In genomic region chr3:25663324-25664065, GRCh38 we compare ENCODE assay signal across 8 cellular contexts. TPM values are rescaled to one million over a fixed set of nuclear protein-coding genes. Genes with fewer than 3 reads are reported as not detected.
DNase-seq lines count a peak whose midpoint lies in the region; ATAC-seq, FAIRE-seq and TF ChIP-seq lines count a peak whose summit lies in the region.

No MANE protein-coding gene starts in this region.

- CTCF ChIA-PET in K562 (lab: Yijun Ruan, JAX; ENCODE audit: low intra/inter-chr PET ratio), result interaction anchor here (1.5 kb wide), 1 partner anchor 16 kb away, joined by 3 read pairs; no protein-coding TSS in a partner anchor

- TF ChIP-seq EP300 in K562 (IDR thresholded peaks at IDR 0.05; ENCODE audit: low read length), result no peak

- H3K4me1 ChIP-seq in ES-I3 (ENCODE audit: insufficient read depth, low read length), result peaks cover 22% of the 10 kb centered on the region; the same call in 1 of the 2 replicates
- peaks cover 9 to 20% of the 10 kb centered on the region in 2 experiments for H3K4me1 ChIP-seq in K562 (replicated peaks in 1 of 2; ENCODE audit: control insufficient read depth in 2 of 2, insufficient read depth in 2 of 2, low read length in 2 of 2)

- POLR2A ChIA-PET in K562 (lab: Yijun Ruan, JAX), result interaction anchor here (0.6 to 1.4 kb wide), 3 partner anchors 16 to 127 kb away, joined by 3 to 4 read pairs (median 4); partner anchors contain the start of gene OXSM

- no peak for TF ChIP-seq RAD21 in K562 (CRISPR knock-in tag; conservative IDR thresholded peaks at IDR 0.05 in 1 of 2, IDR thresholded peaks at IDR 0.05 in 1 of 2)

- in situ Hi-C loops in K562 (cut with MboI), result no loop called here

- H3K4me3 ChIP-seq in HL-60 (replicated peaks; ENCODE audit: insufficient read depth, low read length), result peak overlapping the region; percentile 74
- peak overlapping the region; percentile 75 for H3K4me3 ChIP-seq in K562
- peak overlapping the region; percentile 94 for H3K4me3 ChIP-seq in kidney epithelial cell (ENCODE audit: low read depth, low read length)

- peak overlapping the region; percentile 82 for H3K27ac ChIP-seq in HL-60 (replicated peaks)
- peak overlapping the region; percentile 93 for H3K27ac ChIP-seq in K562 (ENCODE audit: extremely low read depth, low read depth, low read length)

- no peaks in the 10 kb centered on the region for H3K9me1 ChIP-seq in K562 (ENCODE audit: control insufficient read depth, insufficient read depth, low read length)

- peaks cover 62% of the 10 kb centered on the region for H3K79me2 ChIP-seq in K562 (ENCODE audit: control insufficient read depth, insufficient read depth, low read length)

- no peaks in the 10 kb centered on the region for H3K9me3 ChIP-seq in ES-I3 (ENCODE audit: control insufficient read depth, insufficient read depth, low read length)
- H3K9me3 ChIP-seq in K562 (replicated peaks; ENCODE audit: control insufficient read depth, insufficient read depth, low read depth, low read length), result no peaks in the 10 kb centered on the region

- peaks cover 25% of the 10 kb centered on the region; the same call in 1 of the 2 replicates for H4K20me1 ChIP-seq in K562 (replicated peaks; ENCODE audit: control insufficient read depth, insufficient read depth, low read length)

- intact Hi-C loops in K562 (cut with micrococcal nuclease), result loop anchor here (2.0 kb wide), 2 partner anchors 119 to 125 kb away; partner anchors contain the start of gene NGLY1

- TF ChIP-seq POLR2A in K562 (conservative IDR thresholded peaks at IDR 0.05), result no peak

- DNase-seq in HL-60 (ENCODE audit: low read depth in 1 of 2, low spot score in 1 of 2) (peak in 1 of 2 experiments; percentile 27), RPMI8226 (peak; percentile 71), K562 (ENCODE audit: extremely low read depth in 1 of 4, low spot score in 3 of 4) (peak; percentile 25 to 64 (median 40)), kidney epithelial cell (ENCODE audit: low read depth) (no peak), DMS153 (lab: John Stamatoyannopoulos, UW) (no peak)
- peak; percentile 35 for DNase-seq in stimulated activated CD8-positive, alpha-beta memory T cell treated with anti-CD3 and anti-CD28 coated beads, Interleukin-4, amount 100 ng/mL, for 48 hours

- H3K27me3 ChIP-seq in HL-60 (ENCODE audit: insufficient read depth, poor library complexity, severe bottlenecking) (no peaks in the 10 kb centered on the region), K562 (ENCODE audit: control insufficient read depth in 2 of 2, insufficient read depth in 2 of 2, low read length in 2 of 2) (no peaks in the 10 kb centered on the region), kidney epithelial cell (ENCODE audit: control insufficient read depth, insufficient read depth, low read length) (no peaks in the 10 kb centered on the region)

- peak overlapping the region; percentile 93 for H2AFZ ChIP-seq in K562 (ENCODE audit: low read depth, low read length)

- TSS peak; percentile 40 for BruUV-seq in K562 (replicated peaks; lab: Mats Ljungman, UMichigan)

- ATAC-seq in GM21367 (IDR thresholded peaks at IDR 0.05; ENCODE audit: unreplicated experiment), result peak; percentile 21
- ATAC-seq in K562, result peak; percentile 25

- H3K9ac ChIP-seq in ES-I3 (ENCODE audit: low read depth, low read length) (peak overlapping the region; percentile 94), K562 (ENCODE audit: insufficient read depth in 1 of 2, low read depth in 2 of 2, low read length in 2 of 2) (peak overlapping the region; percentile 67 to 99)

- WGBS in K562 (ENCODE audit: insufficient coverage, low coverage, missing lambda C conversion rate), result 1% methylated on average over 24 of the region's 24 CpGs

- TF ChIP-seq CTCF in HL-60 (IDR thresholded peaks at IDR 0.05; ENCODE audit: insufficient read depth, low read length), result no peak
- no peak for TF ChIP-seq CTCF in K562 (IDR thresholded peaks at IDR 0.05 in 2 of 3, conservative IDR thresholded peaks at IDR 0.05 in 1 of 3; ENCODE audit: insufficient read depth in 2 of 3, low read depth in 1 of 3, low read length in 3 of 3)
- no peak for TF ChIP-seq CTCF in kidney epithelial cell (IDR thresholded peaks at IDR 0.05; ENCODE audit: insufficient read depth, low read length, poor library complexity, severe bottlenecking)

- no peaks in the 10 kb centered on the region for H3K36me3 ChIP-seq in ES-I3 (ENCODE audit: insufficient read depth, low read length)
- H3K36me3 ChIP-seq in K562 (ENCODE audit: control insufficient read depth, insufficient read depth, low read length), result peaks cover 4% of the 10 kb centered on the region; the same call in 2 of the 3 replicates
- no peaks in the 10 kb centered on the region for H3K36me3 ChIP-seq in kidney epithelial cell (ENCODE audit: control insufficient read depth, insufficient read depth, low read length)

- peak; percentile 61 for FAIRE-seq in K562 (lab: Jason Lieb, UNC)

- H3K4me2 ChIP-seq in K562 (ENCODE audit: insufficient read depth, low read length), result peak overlapping the region; percentile 96

TF ChIP-seq in K562, 482 proteins besides CTCF, POLR2A, EP300 and RAD21 (continues in another document):
- 0 out of 2 replicates have a peak, but pooled peaks have one; percentile 55 for TF ChIP-seq ZBTB43 (CRISPR knock-in tag; IDR thresholded peaks at IDR 0.05)
- TF ChIP-seq CBFA2T2 (conservative IDR thresholded peaks at IDR 0.05), result 0 out of 2 replicates have a peak, but pooled peaks have one; percentile 4
- TF ChIP-seq CREB1 (IDR thresholded peaks at IDR 0.05), result no peak; the same call in 1 of the 2 replicates
- peak; percentile 53; the same call in 1 of the 2 replicates for TF ChIP-seq CREB1 (CRISPR knock-in tag; IDR thresholded peaks at IDR 0.05)
- peak; percentile 54; the same call in 1 of the 2 replicates for TF ChIP-seq KAT7 (CRISPR knock-in tag; IDR thresholded peaks at IDR 0.05; ENCODE audit: borderline replicate concordance)
- peak in 1 of 3 experiments; percentile 13 for TF ChIP-seq YY1 (IDR thresholded peaks at IDR 0.05; ENCODE audit: borderline replicate concordance in 1 of 3, control insufficient read depth in 1 of 3, extremely low read depth in 1 of 3, insufficient read depth in 3 of 3, insufficient read length in 1 of 3, insufficient replicate concordance in 2 of 3, low read depth in 1 of 3, low read length in 2 of 3)

RNA-seq across cellular contexts. Expression of gene TOP2B, which starts 1.2 kb away (rescaled TPM):
- total RNA-seq in K562 (2011; cell fraction: chromatin; rRNA removed; ENCODE audit: low replicate concordance), result 34.4 and 197 TPM in 2 replicates
- total RNA-seq in K562 (2011; cell fraction: nucleolus; rRNA removed), result 11.8 and 19.3 TPM in 2 replicates
- total RNA-seq in K562 (2011; cell fraction: nucleoplasm; rRNA removed), result 35.7 and 45.5 TPM in 2 replicates
- 107 and 130 TPM in 2 replicates for total RNA-seq in K562 (2014; rRNA removed)
- total RNA-seq in K562 (2014; rRNA removed; fragmentation: Illumina TruSeq; extraction: Trizol), result 159 and 195 TPM in 2 replicates
- total RNA-seq in K562 (2015; rRNA removed; fragmentation: Illumina TruSeq; extraction: Trizol), result 179 and 186 TPM in 2 replicates
- 131 and 159 TPM in 2 replicates for total RNA-seq in K562 (2021)
- polyA plus RNA-seq in K562 (2011; rRNA removed), result 66.0 and 103 TPM in 2 replicates
- polyA plus RNA-seq in K562 (2011; cell fraction: cytosol; rRNA removed), result 8.5 and 26.9 TPM in 2 replicates
- 26.6 and 45.8 TPM in 2 replicates for polyA plus RNA-seq in K562 (2011; cell fraction: nucleus; rRNA removed)
- 115 and 117 TPM in 2 replicates for polyA plus RNA-seq in K562 (2012)
- 141 and 166 TPM in 2 replicates for polyA plus RNA-seq in K562 (2014; fragmentation: Illumina TruSeq; extraction: Trizol)
- polyA plus RNA-seq in K562 (2014; fragmentation: Nextera tagmentation; extraction: Ambion mirVana), result 10 to 100 TPM; 45.3 to 57.8 TPM
- polyA plus RNA-seq in K562 (2014; rRNA removed), result 102 and 134 TPM in 2 replicates
- polyA minus RNA-seq in K562 (2011; rRNA and poly(A)+ RNA removed), result 154 and 181 TPM in 2 replicates
- polyA minus RNA-seq in K562 (2011; cell fraction: cytosol; rRNA and poly(A)+ RNA removed), result 55.0 and 70.0 TPM in 2 replicates
- 46.3 and 98.4 TPM in 2 replicates for polyA minus RNA-seq in K562 (2011; cell fraction: nucleus; rRNA and poly(A)+ RNA removed)
- total RNA-seq in kidney epithelial cell, result 82.2 and 104 TPM in 2 replicates

Comparison
In these comparisons a context has a peak if more than half of its experiments do, and no peak if none do; other contexts are left out.
1. DNase-seq: peak in RPMI8226 (single experiment), K562 (4 of 4) and stimulated activated CD8-positive, alpha-beta memory T cell treated with anti-CD3 and anti-CD28 coated beads, Interleukin-4, amount 100 ng/mL, for 48 hours (single experiment); none in kidney epithelial cell (single experiment) and DMS153 (single experiment).
2. Peak in every context shown above with its lines, with median percentiles within 50 percentile points of each other: H3K4me3 ChIP-seq.